In genomic region chr3:160686955-160687535, GRCh38 we compare ENCODE assay signal across 9 cellular contexts. TPM values are rescaled to one million over a fixed set of nuclear protein-coding genes. Genes with fewer than 3 reads are reported as not detected.
DNase-seq lines count a peak whose midpoint lies in the region; ATAC-seq and TF ChIP-seq lines count a peak whose summit lies in the region.
"Had no signal": no experiment of that assay in that cellular context is flagged by ENCODE, and none has a peak within 500 bp of the region (broad histone marks: within the 10 kb centered on the region; RNA-seq: fewer than 3 reads in every experiment).

No MANE protein-coding gene starts in this region.

- H3K27ac ChIP-seq in hepatocyte = no peak overlapping the region
- H3K27ac ChIP-seq in coronary artery = no peak overlapping the region
- H3K27ac ChIP-seq: skin epidermis had no signal

- H3K36me3 ChIP-seq in hepatocyte (replicated peaks; ENCODE audit: insufficient read depth, low read depth) = no peaks in the 10 kb centered on the region

- H3K4me1 Mint-ChIP-seq in Calu3 (ENCODE audit: low read depth, unreplicated experiment) = peaks cover 29% of the 10 kb centered on the region

- no peaks in the 10 kb centered on the region for H3K27me3 Mint-ChIP-seq in Calu3 (ENCODE audit: unreplicated experiment)

- H3K36me3 Mint-ChIP-seq in Calu3 (ENCODE audit: insufficient read depth, unreplicated experiment) = no peaks in the 10 kb centered on the region

- no peak overlapping the region for H3K4me2 ChIP-seq in hepatocyte

- H3K27me3 ChIP-seq in hepatocyte = no peaks in the 10 kb centered on the region

- H3K79me2 ChIP-seq in hepatocyte = no peaks in the 10 kb centered on the region

- H3K9me3 Mint-ChIP-seq in Calu3 (ENCODE audit: low read depth, unreplicated experiment) = no peaks in the 10 kb centered on the region

- no peaks in the 10 kb centered on the region for H3K4me1 ChIP-seq in hepatocyte (ENCODE audit: insufficient read depth)

- H2AFZ ChIP-seq in hepatocyte = no peak overlapping the region

- no TSS peak for BruUV-seq in Calu3 (replicated peaks; lab: Mats Ljungman, UMichigan)

- H3K9me3 ChIP-seq in hepatocyte (ENCODE audit: low read depth) = no peaks in the 10 kb centered on the region

- intact Hi-C loops in Calu3 (cut with micrococcal nuclease; ENCODE audit: unreplicated experiment) = loop anchor here (1.0 to 10.0 kb wide), 4 partner anchors 35 to 735 kb away; no protein-coding TSS in a partner anchor

- DNase-seq in Calu3 (no peak), OCI-M1 (lab: John Stamatoyannopoulos, UW) (peak; percentile 16), hepatocyte (ENCODE audit: low spot score) (no peak), coronary artery (ENCODE audit: low spot score) (no peak), T-helper 1 cell (no peak), UCSD-AML1 (lab: John Stamatoyannopoulos, UW; ENCODE audit: unreplicated experiment) (no peak)

- no peaks in the 10 kb centered on the region for H4K20me1 ChIP-seq in hepatocyte (ENCODE audit: insufficient read depth, poor library complexity, severe bottlenecking)

- ATAC-seq in GM19468 (IDR thresholded peaks at IDR 0.05; ENCODE audit: extremely low read depth, unreplicated experiment) (peak; percentile 33), GM21786 (IDR thresholded peaks at IDR 0.05; ENCODE audit: unreplicated experiment) (no peak)

- H3K9me2 ChIP-seq in hepatocyte (replicated peaks; ENCODE audit: insufficient read depth) = no peaks in the 10 kb centered on the region

- no peak overlapping the region for H3K27ac Mint-ChIP-seq in Calu3 (ENCODE audit: unreplicated experiment)

- H3K4me3 ChIP-seq in hepatocyte = no peak overlapping the region
- no peak overlapping the region for H3K4me3 ChIP-seq in coronary artery
- H3K4me3 ChIP-seq: skin epidermis had no signal

- CTCF ChIA-PET in Calu3 (lab: Charles Lee) = interaction anchor here (0.7 to 1.0 kb wide), 4 partner anchors 8 to 260 kb away, joined by 3 to 4 read pairs (median 3); partner anchors contain the start of gene ARL14

- peak; percentile 76 for TF ChIP-seq CTCF in Calu3 (IDR thresholded peaks at IDR 0.05; ENCODE audit: unreplicated experiment)
- peak; percentile 48 for TF ChIP-seq CTCF in hepatocyte (IDR thresholded peaks at IDR 0.05; ENCODE audit: poor library complexity)
- no peak for TF ChIP-seq CTCF in coronary artery (IDR thresholded peaks at IDR 0.05)

- 66% methylated on average over 6 of the region's 6 CpGs for WGBS in hepatocyte (ENCODE audit: low lambda C conversion rate, missing lambda C conversion rate)

- no peak overlapping the region for H3K4me3 Mint-ChIP-seq in Calu3 (ENCODE audit: low read depth, unreplicated experiment)

RNA-seq across cellular contexts. Expression of gene ARL14, which starts 10.1 kb away (rescaled TPM):
- total RNA-seq in Calu3 (2022) (104 and 197 TPM in 2 replicates), hepatocyte (6.4 and 13.2 TPM in 2 replicates)
- 9.2 and 11.5 TPM in 2 replicates for polyA plus RNA-seq in hepatocyte
